Comparison of ENCODE assay signal across 23 cellular contexts in the genomic region with DNA sequence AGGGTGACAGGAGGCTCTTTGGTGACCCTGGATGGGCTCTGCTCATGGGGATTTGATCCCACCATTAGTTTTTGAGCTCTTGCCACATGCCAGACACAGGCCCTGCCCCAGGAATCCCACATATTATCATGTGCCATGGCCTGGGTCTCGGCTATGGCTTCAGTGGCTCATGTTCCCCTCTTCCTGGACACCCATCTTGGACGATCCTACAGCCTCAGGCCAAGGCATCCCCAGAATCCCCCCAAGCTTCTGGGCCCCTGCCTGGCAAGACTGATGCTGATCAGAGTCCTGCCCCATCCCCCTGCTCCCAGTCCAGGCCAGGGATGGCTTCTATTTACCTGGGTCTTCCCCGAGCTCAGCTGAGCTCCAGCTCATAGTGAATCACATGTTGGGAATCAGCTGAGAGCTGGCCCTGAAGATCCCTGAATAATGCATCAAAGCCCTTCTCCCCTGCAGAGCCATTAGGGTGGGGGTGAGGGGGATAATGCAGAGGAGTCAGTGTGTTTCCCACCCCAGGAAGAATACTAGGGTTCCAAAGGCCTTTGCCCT. TPM values are rescaled to one million over a fixed set of nuclear protein-coding genes. Genes with fewer than 3 reads are reported as not detected.
A peak's percentile ranks its signal among the peaks of the same experiment; 100 is the strongest.
DNase-seq lines count a peak whose midpoint lies in the region; ATAC-seq and TF ChIP-seq lines count a peak whose summit lies in the region.
"Had no signal": no experiment of that assay in that cellular context is flagged by ENCODE, and none has a peak within 500 bp of the region (broad histone marks: within the 10 kb centered on the region; RNA-seq: fewer than 3 reads in every experiment).

No MANE protein-coding gene starts in this region.

- H3K27me3 ChIP-seq in RWPE2 (ENCODE audit: insufficient read depth, poor library complexity, severe bottlenecking) (no peaks in the 10 kb centered on the region), stomach (peaks cover 0 to 6% (median 0%) of the 10 kb centered on the region in 3 donors)
- H3K27me3 ChIP-seq: BE2C, SJSA1 had no signal

- no peaks in the 10 kb centered on the region for H3K36me3 ChIP-seq in RWPE2 (ENCODE audit: low read depth)
- H3K36me3 ChIP-seq in stomach: no peaks in the 10 kb centered on the region
- H3K36me3 ChIP-seq: BE2C, SJSA1 had no signal

- intact Hi-C loops in cardiac septum (cut with DNase I) (no loop called here), Right ventricle myocardium inferior (cut with DNase I) (loop anchor here (10.0 kb wide), 1 partner anchor 57 kb away; no protein-coding TSS in a partner anchor), stomach (cut with DNase I; ENCODE audit: low total_unique reads) (no loop called here)

- no peak for TF ChIP-seq POLR2A in stomach (IDR thresholded peaks at IDR 0.05)

- DNase-seq in cardiac septum (ENCODE audit: low spot score) (peak; percentile 50), Right ventricle myocardium inferior (ENCODE audit: missing footprints) (no peak), RWPE2 (ENCODE audit: low spot score) (peak; percentile 51), kidney glomerular epithelial cell (lab: John Stamatoyannopoulos, UW) (peak; percentile 18), stomach (peak; percentile 10), activated gamma-delta T cell treated with Interleukin-2 at 50 U/mL for 16 hours (no peak)
- DNase-seq: Calu3, DMS53, KBM-7, MV-4-11, NCI-H1417, NCI-H187 treated with DMSO at 0.1 percent for 48 hours, NCI-H2227 treated with DMSO at 0.1 percent for 48 hours, NCI-H524, NCI-H82, SW 1271 had no signal

- TF ChIP-seq CTCF in RWPE2 (IDR thresholded peaks at IDR 0.05; ENCODE audit: poor library complexity, severe bottlenecking) (no peak), stomach (IDR thresholded peaks at IDR 0.05) (no peak)

- H3K4me3 ChIP-seq in RWPE2 (ENCODE audit: severe bottlenecking) (no peak overlapping the region), stomach (no peak overlapping the region)
- H3K4me3 ChIP-seq: SJSA1 had no signal

- H3K9me3 ChIP-seq in RWPE2 (ENCODE audit: severe bottlenecking) (no peaks in the 10 kb centered on the region), stomach (no peaks in the 10 kb centered on the region)
- H3K9me3 ChIP-seq: BE2C, SJSA1 had no signal

- H3K4me1 ChIP-seq in RWPE2 (ENCODE audit: insufficient read depth, poor library complexity, severe bottlenecking) (peaks cover 10% of the 10 kb centered on the region), stomach (no peaks in the 10 kb centered on the region)
- H3K4me1 ChIP-seq: SJSA1 had no signal

- TF ChIP-seq EP300 in stomach (IDR thresholded peaks at IDR 0.05): no peak

- WGBS in stomach, 5 donors: 59 to 88% (median 79%) methylated on average over 3 of the region's 3 CpGs

- ATAC-seq in Right ventricle myocardium inferior (no peak), RWPE2 (ENCODE audit: low read depth) (peak; percentile 68), GM18502 (IDR thresholded peaks at IDR 0.05; ENCODE audit: poor library complexity, unreplicated experiment) (no peak), HG03378 (IDR thresholded peaks at IDR 0.05; ENCODE audit: unreplicated experiment) (no peak)
- ATAC-seq: CD8-positive, alpha-beta T cell; HCT116; HepG2 had no signal

- H3K27ac ChIP-seq in RWPE2 (ENCODE audit: poor library complexity, severe bottlenecking): no peak overlapping the region
- H3K27ac ChIP-seq in stomach: no peak overlapping the region
- H3K27ac ChIP-seq: SJSA1 had no signal

RNA-seq across cellular contexts. Expression of a gene that starts 50.9 kb away (rescaled TPM):
- not detected for total RNA-seq in cardiac septum
- not detected for total RNA-seq in Right ventricle myocardium inferior
- total RNA-seq in stomach: not detected
- polyA plus RNA-seq in stomach: under 1 TPM in 1 of 3 donors, not detected in 2; 0.78 TPM
- total RNA-seq: Calu3; CD8-positive, alpha-beta T cell; HepG2; SJSA1 had no signal
- polyA plus RNA-seq: HepG2 had no signal

Comparison
In these comparisons a context has a peak if more than half of its experiments do, and no peak if none do; other contexts are left out.
1. DNase-seq: peak in cardiac septum (single experiment), RWPE2 (single experiment), kidney glomerular epithelial cell (single experiment) and stomach (single experiment); none in Right ventricle myocardium inferior (single experiment) and activated gamma-delta T cell treated with Interleukin-2 at 50 U/mL for 16 hours (single experiment).